30 cellular contexts compared by ENCODE assay signal in genomic region chr9:92748233-92748497, GRCh38. TPM values are rescaled to one million over a fixed set of nuclear protein-coding genes. Genes with fewer than 3 reads are reported as not detected.
DNase-seq lines count a peak whose midpoint lies in the region; ATAC-seq and TF ChIP-seq lines count a peak whose summit lies in the region.
"Had no signal": no experiment of that assay in that cellular context is flagged by ENCODE, and none has a peak within 500 bp of the region (broad histone marks: within the 10 kb centered on the region; RNA-seq: fewer than 3 reads in every experiment).

No MANE protein-coding gene starts in this region.

- H3K27ac ChIP-seq in left ventricle myocardium inferior (replicated peaks) (peak overlapping the region; percentile 67), right cardiac atrium (ENCODE audit: low read length) (no peak overlapping the region), mesenchymal stem cell (ENCODE audit: low read length, poor library complexity, severe bottlenecking) (no peak overlapping the region), H9 (ENCODE audit: insufficient read length, low read depth, low read length) (no peak overlapping the region)
- H3K27ac ChIP-seq: right lobe of liver, thoracic aorta had no signal

- H2BK5ac ChIP-seq in mesenchymal stem cell (ENCODE audit: low read depth, low read length, poor library complexity, severe bottlenecking) (no peak overlapping the region), H9 (ENCODE audit: insufficient read length, low read length) (no peak overlapping the region)

- H3K27me3 Mint-ChIP-seq in activated T-helper 17 cell treated with anti-CD3 and anti-CD28 coated beads, Interleukin-2, amount 50 U/mL, for 72 hours = no peaks in the 10 kb centered on the region
- H3K27me3 Mint-ChIP-seq in H9 (ENCODE audit: low read depth) (no peaks in the 10 kb centered on the region), Caco-2 (ENCODE audit: insufficient read depth, unreplicated experiment) (no peaks in the 10 kb centered on the region)
- H3K27me3 Mint-ChIP-seq: memory B cell had no signal

- H4K91ac ChIP-seq in mesenchymal stem cell (ENCODE audit: low read length) (no peak overlapping the region), H9 (ENCODE audit: insufficient read length, low read depth, low read length) (no peak overlapping the region)

- H4K5ac ChIP-seq in H9 (ENCODE audit: insufficient read length, low read depth, low read length) = no peak overlapping the region

- H2BK120ac ChIP-seq in mesenchymal stem cell (ENCODE audit: low read depth, low read length) = no peak overlapping the region
- no peak overlapping the region for H2BK120ac ChIP-seq in H9 (ENCODE audit: low read depth, low read length, poor library complexity, severe bottlenecking)

- no peak overlapping the region for H3K9ac ChIP-seq in mesenchymal stem cell (ENCODE audit: low read length)
- no peak overlapping the region for H3K9ac ChIP-seq in H9 (ENCODE audit: extremely low read depth, insufficient read length, low read length)

- no peak overlapping the region for H2BK15ac ChIP-seq in mesenchymal stem cell (ENCODE audit: low read depth, poor library complexity, severe bottlenecking)
- H2BK15ac ChIP-seq in H9 (ENCODE audit: low read depth, low read length) = no peak overlapping the region

- H2BK20ac ChIP-seq in H9 (ENCODE audit: low read depth, low read length, poor library complexity, severe bottlenecking) = no peak overlapping the region

- no peak overlapping the region for H2AFZ ChIP-seq in mesenchymal stem cell (ENCODE audit: low read depth, low read length)
- no peak overlapping the region for H2AFZ ChIP-seq in H9 (ENCODE audit: low read length)

- H3K9me3 ChIP-seq in left ventricle myocardium inferior (replicated peaks) (no peaks in the 10 kb centered on the region), right cardiac atrium (ENCODE audit: control insufficient read depth, low read length) (no peaks in the 10 kb centered on the region), mesenchymal stem cell (ENCODE audit: control insufficient read depth, low read length) (no peaks in the 10 kb centered on the region), H9 (ENCODE audit: control insufficient read depth, low read depth, low read length) (no peaks in the 10 kb centered on the region), Caco-2 (no peaks in the 10 kb centered on the region)
- H3K9me3 ChIP-seq: esophagus muscularis mucosa, gastrocnemius medialis, right lobe of liver, thoracic aorta had no signal

- POLR2A ChIA-PET in Caco-2 (lab: Charles Lee) = no interaction called here

- no peak overlapping the region for H3K4ac ChIP-seq in mesenchymal stem cell (ENCODE audit: low read depth in 1 of 2, low read length in 2 of 2)
- H3K4ac ChIP-seq in H9 (ENCODE audit: low read depth, low read length) = no peak overlapping the region

- H3K79me2 ChIP-seq in H9 (ENCODE audit: insufficient read depth, low read length) = peaks cover 26% of the 10 kb centered on the region; the same call in 1 of the 2 replicates

- H3K18ac ChIP-seq in mesenchymal stem cell (ENCODE audit: low read depth in 1 of 2, low read length in 2 of 2) (peak overlapping the region; percentile 16 to 52), H9 (ENCODE audit: insufficient read length, low read depth, low read length) (no peak overlapping the region)

- H3K23me2 ChIP-seq in H9 (ENCODE audit: insufficient read length, low read depth, low read length, poor library complexity, severe bottlenecking) = no peaks in the 10 kb centered on the region

- no peaks in the 10 kb centered on the region for H3K27me3 ChIP-seq in left ventricle myocardium inferior (ENCODE audit: low read depth)
- no peaks in the 10 kb centered on the region for H3K27me3 ChIP-seq in right cardiac atrium (ENCODE audit: control insufficient read depth, insufficient read depth)
- H3K27me3 ChIP-seq in mesenchymal stem cell (ENCODE audit: control insufficient read depth in 1 of 2, insufficient read depth in 1 of 2, low read length in 2 of 2) = no peaks in the 10 kb centered on the region
- no peaks in the 10 kb centered on the region for H3K27me3 ChIP-seq in H9 (ENCODE audit: insufficient read depth, low read length)
- no peaks in the 10 kb centered on the region for H3K27me3 ChIP-seq in Caco-2 (replicated peaks; ENCODE audit: control insufficient read depth, insufficient read depth, low read length)
- H3K27me3 ChIP-seq: esophagus muscularis mucosa, gastrocnemius medialis, MG63, right lobe of liver had no signal

- no peaks in the 10 kb centered on the region for H4K20me1 ChIP-seq in H9 (ENCODE audit: control insufficient read depth, insufficient read depth, insufficient read length)

- H3K79me1 ChIP-seq in mesenchymal stem cell (replicated peaks; ENCODE audit: low read length, poor library complexity, severe bottlenecking) = peaks cover 36% of the 10 kb centered on the region
- peaks cover 8% of the 10 kb centered on the region for H3K79me1 ChIP-seq in H9 (ENCODE audit: insufficient read depth, low read depth, low read length, poor library complexity, severe bottlenecking)

- no TSS peak for BruUV-seq in Caco-2 (replicated peaks; lab: Mats Ljungman, UMichigan)

- H3K36me3 Mint-ChIP-seq in activated T-helper 17 cell treated with anti-CD3 and anti-CD28 coated beads, Interleukin-2, amount 50 U/mL, for 72 hours (ENCODE audit: low read depth) = no peaks in the 10 kb centered on the region
- H3K36me3 Mint-ChIP-seq in H9 (ENCODE audit: insufficient read depth in 1 of 3, low read depth in 3 of 3) = peaks cover 0 to 11% (median 9%) of the 10 kb centered on the region in 3 experiments; a peak in 5 of 7 replicates
- no peaks in the 10 kb centered on the region for H3K36me3 Mint-ChIP-seq in Caco-2 (ENCODE audit: insufficient read depth, unreplicated experiment)

- CTCF ChIA-PET in Caco-2 (lab: Charles Lee) = no interaction called here

- H3K14ac ChIP-seq in mesenchymal stem cell (ENCODE audit: low read length in 2 of 2) (no peak overlapping the region), H9 (ENCODE audit: insufficient read depth, low read length) (no peak overlapping the region)

- no peak overlapping the region for H3K56ac ChIP-seq in H9 (ENCODE audit: insufficient read length, low read depth, low read length)

- DNase-seq in left ventricle myocardium inferior (no peak), right cardiac atrium (no peak), mesenchymal stem cell (no peak), H9 (no peak), Caco-2 (no peak), NCI-H524 (lab: John Stamatoyannopoulos, UW) (no peak)
- DNase-seq: 8988T; activated CD4-positive, alpha-beta T cell treated with anti-CD3 and anti-CD28 coated beads, Interleukin-2, amount 50 U/mL, for 1 hour; activated naive CD4-positive, alpha-beta T cell treated with anti-CD3 and anti-CD28 coated beads, Interleukin-2, amount 50 U/mL, for 16 hours; amygdala; DMS53; effector memory CD4-positive, alpha-beta T cell; gastrocnemius medialis; H7; KBM-7; NCI-H1105 treated with DMSO at 0.1 percent for 48 hours; NCI-H2029 treated with DMSO at 0.1 percent for 48 hours; NCI-H345; NCI-H82; stimulated activated CD4-positive, alpha-beta T cell treated with anti-CD3 and anti-CD28 coated beads, Interleukin-12 subunit alpha, Interleukin-12 subunit beta, amount 100 ng/mL, for 4 hours; stimulated activated CD4-positive, alpha-beta T cell treated with anti-CD3 and anti-CD28 coated beads, Interleukin-4, amount 100 ng/mL, for 24 hours; stimulated activated naive CD4-positive, alpha-beta T cell treated with Interleukin-2 at 50 U/mL for 16 hours; T-helper 9 cell had no signal

- no peaks in the 10 kb centered on the region for H3K36me3 ChIP-seq in left ventricle myocardium inferior
- H3K36me3 ChIP-seq in mesenchymal stem cell (ENCODE audit: control insufficient read depth in 1 of 2, insufficient read depth in 2 of 2, low read depth in 1 of 2, low read length in 2 of 2) = no peaks in the 10 kb centered on the region
- no peaks in the 10 kb centered on the region for H3K36me3 ChIP-seq in Caco-2 (ENCODE audit: control insufficient read depth, insufficient read depth, low read length)
- H3K36me3 ChIP-seq: esophagus muscularis mucosa, gastrocnemius medialis, right lobe of liver, thoracic aorta had no signal

- no peak overlapping the region for H3K4me3 Mint-ChIP-seq in activated T-helper 17 cell treated with anti-CD3 and anti-CD28 coated beads, Interleukin-2, amount 50 U/mL, for 72 hours
- H3K4me3 Mint-ChIP-seq in H9 (no peak overlapping the region), Caco-2 (ENCODE audit: unreplicated experiment) (no peak overlapping the region)
- H3K4me3 Mint-ChIP-seq: memory B cell had no signal

- WGBS in right cardiac atrium = 62% methylated on average over 3 of the region's 3 CpGs
- WGBS in mesenchymal stem cell = 66% methylated on average over 2 of the region's 3 CpGs
- no CpG with 5 or more reads among the region's 3 CpGs for WGBS in H9 (ENCODE audit: extremely low coverage, insufficient read length, low lambda C conversion rate)

- ATAC-seq in right cardiac atrium = no peak
- ATAC-seq in activated T-helper 17 cell treated with anti-CD3 and anti-CD28 coated beads, Interleukin-2, amount 50 U/mL, for 72 hours (replicated peaks) = no peak
- ATAC-seq in activated CD4-positive, CD25-positive, alpha-beta regulatory T cell treated with anti-CD3 and anti-CD28 coated beads, Interleukin-2, amount 50 U/mL, for 24 hours = no peak
- ATAC-seq: gastrocnemius medialis had no signal

- H2BK12ac ChIP-seq in mesenchymal stem cell (ENCODE audit: low read length in 2 of 2) = no peak overlapping the region
- no peak overlapping the region for H2BK12ac ChIP-seq in H9 (ENCODE audit: insufficient read length, low read depth, low read length)

- H3K23ac ChIP-seq in mesenchymal stem cell (ENCODE audit: low read length in 2 of 2) = peak overlapping the region in 1 of 2 experiments; percentile 61
- no peak overlapping the region for H3K23ac ChIP-seq in H9 (ENCODE audit: insufficient read length, low read depth, low read length)

- H3K4me2 ChIP-seq in mesenchymal stem cell (ENCODE audit: low read length, poor library complexity, severe bottlenecking) (no peak overlapping the region), H9 (ENCODE audit: insufficient read depth, insufficient read length, low read length) (no peak overlapping the region)

- no peak overlapping the region for H3K4me3 ChIP-seq in left ventricle myocardium inferior
- no peak overlapping the region for H3K4me3 ChIP-seq in right cardiac atrium (ENCODE audit: low read length)
- no peak overlapping the region for H3K4me3 ChIP-seq in mesenchymal stem cell (ENCODE audit: insufficient read depth in 1 of 2, low read depth in 1 of 2, low read length in 2 of 2)
- no peak overlapping the region for H3K4me3 ChIP-seq in Caco-2 (ENCODE audit: low read depth, low read length)
- H3K4me3 ChIP-seq: esophagus muscularis mucosa, gastrocnemius medialis, MG63, right lobe of liver, thoracic aorta had no signal

- H3T11ph ChIP-seq in H9 (ENCODE audit: low read length) = no peak overlapping the region

- intact Hi-C loops in left ventricle myocardium inferior (cut with micrococcal nuclease) (no loop called here), right cardiac atrium (cut with DNase I) (no loop called here), Caco-2 (cut with micrococcal nuclease; ENCODE audit: unreplicated experiment) (no loop called here)

- TF ChIP-seq CTCF in left ventricle myocardium inferior (IDR thresholded peaks at IDR 0.05; ENCODE audit: borderline replicate concordance) (no peak), H9 (conservative IDR thresholded peaks at IDR 0.05) (no peak), Caco-2 (IDR thresholded peaks at IDR 0.05; ENCODE audit: insufficient read depth in 1 of 2, low read depth in 1 of 2, low read length in 1 of 2, severe bottlenecking in 1 of 2, unreplicated experiment in 1 of 2) (no peak)

- H3K9me3 Mint-ChIP-seq in activated T-helper 17 cell treated with anti-CD3 and anti-CD28 coated beads, Interleukin-2, amount 50 U/mL, for 72 hours = no peaks in the 10 kb centered on the region
- H3K9me3 Mint-ChIP-seq in H9 = peaks cover 2 to 5% of the 10 kb centered on the region in 2 experiments; a peak in 4 of 5 replicates
- H3K9me3 Mint-ChIP-seq in Caco-2 (ENCODE audit: unreplicated experiment) = no peaks in the 10 kb centered on the region
- H3K9me3 Mint-ChIP-seq: memory B cell had no signal

- peak overlapping the region; percentile 85 for H3K27ac Mint-ChIP-seq in activated T-helper 17 cell treated with anti-CD3 and anti-CD28 coated beads, Interleukin-2, amount 50 U/mL, for 72 hours
- H3K27ac Mint-ChIP-seq in H9 (peak overlapping the region in 1 of 3 experiments; percentile 58; a peak in 4 of 7 replicates), Caco-2 (ENCODE audit: unreplicated experiment) (no peak overlapping the region)
- H3K27ac Mint-ChIP-seq: memory B cell had no signal

- H3K4me1 ChIP-seq in left ventricle myocardium inferior = peaks cover 96% of the 10 kb centered on the region
- peaks cover 37% of the 10 kb centered on the region for H3K4me1 ChIP-seq in right cardiac atrium (ENCODE audit: control insufficient read depth, insufficient read depth, low read length)
- H3K4me1 ChIP-seq in mesenchymal stem cell (ENCODE audit: control insufficient read depth, insufficient read depth, low read depth, low read length) = peaks cover 35% of the 10 kb centered on the region
- no peaks in the 10 kb centered on the region for H3K4me1 ChIP-seq in H9 (ENCODE audit: insufficient read depth, low read length)
- peaks cover 7% of the 10 kb centered on the region; the same call in 1 of the 2 replicates for H3K4me1 ChIP-seq in Caco-2

- H4K8ac ChIP-seq in mesenchymal stem cell (ENCODE audit: low read length) (no peak overlapping the region), H9 (replicated peaks; ENCODE audit: insufficient read length, low read depth, low read length) (no peak overlapping the region)

- H3K4me1 Mint-ChIP-seq in activated T-helper 17 cell treated with anti-CD3 and anti-CD28 coated beads, Interleukin-2, amount 50 U/mL, for 72 hours = peaks cover 53% of the 10 kb centered on the region
- peaks cover 44 to 55% of the 10 kb centered on the region in 2 experiments for H3K4me1 Mint-ChIP-seq in H9
- no peaks in the 10 kb centered on the region for H3K4me1 Mint-ChIP-seq in Caco-2 (ENCODE audit: low read depth, unreplicated experiment)

- peak overlapping the region; percentile 38 for H2AK5ac ChIP-seq in mesenchymal stem cell (ENCODE audit: low read length, severe bottlenecking)
- no peak overlapping the region for H2AK5ac ChIP-seq in H9 (ENCODE audit: insufficient read length, low read length)

RNA-seq across cellular contexts. Expression of gene BICD2, which starts 16.5 kb away (rescaled TPM):
- total RNA-seq in left ventricle myocardium inferior = 37.3 TPM
- 10 to 100 TPM; 29.5 to 36.0 (median 33.8) TPM for total RNA-seq in right cardiac atrium
- polyA plus RNA-seq in right cardiac atrium = 20.0 TPM
- 10 to 100 TPM; 14.2 to 24.9 TPM for total RNA-seq in activated T-helper 17 cell treated with anti-CD3 and anti-CD28 coated beads, Interleukin-2, amount 50 U/mL, for 72 hours
- polyA plus RNA-seq in mesenchymal stem cell (2013, experiment 1 of 2) = 20.1 TPM
- polyA plus RNA-seq in mesenchymal stem cell (2013, experiment 2 of 2) = 19.2 TPM
- total RNA-seq in H9 (2021) = 21.2 and 22.3 TPM in 2 replicates
- 13.0 and 13.7 TPM in 2 replicates for total RNA-seq in Caco-2 (2022)
